ENCODE assay signal across 11 cellular contexts in the genomic region with DNA sequence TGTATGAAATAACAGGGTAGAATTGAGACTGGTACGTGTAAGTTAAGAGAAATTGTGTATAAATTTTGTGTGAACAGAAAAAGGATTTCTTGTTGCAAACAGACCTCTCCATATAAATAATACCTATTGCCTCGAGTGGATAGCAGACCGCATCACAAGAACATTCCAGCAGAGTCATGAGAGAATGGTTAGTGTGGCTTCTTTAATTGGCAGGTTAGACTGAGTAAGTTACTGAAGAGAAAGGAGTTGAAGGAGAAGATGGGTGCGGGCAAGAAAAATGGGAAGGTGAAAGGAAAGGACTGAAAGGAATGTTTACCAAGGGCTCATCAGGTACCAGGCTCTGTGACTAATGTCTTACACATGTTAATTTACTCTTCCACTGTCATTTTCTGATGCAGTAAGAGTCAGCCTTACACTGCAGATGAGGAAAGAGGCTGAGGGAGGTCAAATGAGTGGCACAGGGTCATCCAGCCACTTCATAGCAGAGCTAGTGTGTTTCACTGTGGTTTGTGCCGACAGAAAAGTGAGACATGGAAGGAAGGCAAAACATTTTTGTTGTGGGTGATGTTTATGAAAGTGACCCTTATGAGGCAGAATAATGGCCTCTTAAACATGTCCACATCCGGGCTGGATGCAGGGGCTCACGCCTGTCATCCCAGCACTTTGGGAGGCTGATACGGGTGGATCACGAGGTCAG. TPM values are rescaled to one million over a fixed set of nuclear protein-coding genes. Genes with fewer than 3 reads are reported as not detected.
DNase-seq lines count a peak whose midpoint lies in the region; TF ChIP-seq lines count a peak whose summit lies in the region.
"Not testable (repeated sequence)": the region's sequence is repeated elsewhere in the genome, so short reads cannot be mapped to it uniquely, and the experiment has no call there.
"Had no signal": no experiment of that assay in that cellular context is flagged by ENCODE, and none has a peak within 500 bp of the region (broad histone marks: within the 10 kb centered on the region; RNA-seq: fewer than 3 reads in every experiment).

No MANE protein-coding gene starts in this region.

- H3K4me1 Mint-ChIP-seq in HFFc6 (ENCODE audit: low read depth) = peaks cover 60% of the 10 kb centered on the region

- not testable (repeated sequence) for H3K27me3 Mint-ChIP-seq in HFFc6 (ENCODE audit: insufficient read depth)

- H3K4me3 Mint-ChIP-seq in HFFc6 = peak overlapping the region; percentile 42

- H3K36me3 Mint-ChIP-seq in HFFc6 (ENCODE audit: low read depth) = not testable (repeated sequence)

- DNase-seq in A172 (ENCODE audit: low spot score) = peak; percentile 90
- peak; percentile 74 for DNase-seq in EL
- DNase-seq in HFFc6 = peak; percentile 52
- DNase-seq in NCI-H226 = peak; percentile 56
- DNase-seq in SW480 (ENCODE audit: low spot score) = peak; percentile 87
- not testable (repeated sequence) for DNase-seq in caudate nucleus (lab: John Stamatoyannopoulos, UW)
- DNase-seq in fibroblast of gingiva (ENCODE audit: low read depth) = peak; percentile 25
- DNase-seq in kidney tubule cell (ENCODE audit: low spot score) = peak; percentile 74

- H3K27ac ChIP-seq in caudate nucleus (ENCODE audit: low read depth, low read length) = peak overlapping the region; percentile 92

- H3K9me3 Mint-ChIP-seq in HFFc6 = not testable (repeated sequence)

- TF ChIP-seq CTCF in HFFc6 (IDR thresholded peaks at IDR 0.05) = not testable (repeated sequence)

- H3K27ac Mint-ChIP-seq in HFFc6 = peak overlapping the region; percentile 83

RNA-seq across cellular contexts. Expression of a gene that starts 46.6 kb away (rescaled TPM):
- total RNA-seq in A172 (2014; rRNA removed; shearing (Covaris generic)) = 0.43 and 1.5 TPM in 2 replicates
- 10 to 100 TPM in 1 of 6 experiments, 1 to 10 TPM in 5; 4.3 to 10.5 (median 8.6) TPM for total RNA-seq in HFFc6 (2021; fragmentation: NEBNext Ultra II Directional; extraction: Animal tissue kit (Norgen Biotek cat#: 25700))
- total RNA-seq: CD8-positive, alpha-beta memory T cell; H7; OCI-LY7 had no signal
